8 cellular contexts compared by ENCODE assay signal in genomic region chr5:17219006-17219422, GRCh38. TPM values are rescaled to one million over a fixed set of nuclear protein-coding genes. Genes with fewer than 3 reads are reported as not detected.
DNase-seq lines count a peak whose midpoint lies in the region; ATAC-seq and TF ChIP-seq lines count a peak whose summit lies in the region.

No MANE protein-coding gene starts in this region.

- H3K9me3 ChIP-seq in CD4-positive, alpha-beta memory T cell (ENCODE audit: control insufficient read depth in 1 of 2, low read length in 2 of 2), result no peaks in the 10 kb centered on the region

- CTCF ChIA-PET in CD4-positive, alpha-beta memory T cell (lab: Charles Lee; ENCODE audit: partially characterized antibody), result no interaction called here

- no peaks in the 10 kb centered on the region for H3K4me1 ChIP-seq in CD4-positive, alpha-beta memory T cell (ENCODE audit: insufficient read depth, low read length)

- peaks cover 0 to 3% of the 10 kb centered on the region in 2 donors for H3K36me3 Mint-ChIP-seq in CD4-positive, alpha-beta memory T cell
- H3K36me3 Mint-ChIP-seq in central memory CD8-positive, alpha-beta T cell (ENCODE audit: insufficient read depth), result peaks cover 1% of the 10 kb centered on the region
- H3K36me3 Mint-ChIP-seq in mesothelial cell of epicardium, result peaks cover 4% of the 10 kb centered on the region

- peaks cover 0 to 10% (median 0%) of the 10 kb centered on the region in 8 donors for H3K9me3 Mint-ChIP-seq in CD4-positive, alpha-beta memory T cell
- no peaks in the 10 kb centered on the region for H3K9me3 Mint-ChIP-seq in central memory CD8-positive, alpha-beta T cell
- no peaks in the 10 kb centered on the region for H3K9me3 Mint-ChIP-seq in mesothelial cell of epicardium

- peaks cover 6 to 13% (median 10%) of the 10 kb centered on the region in 4 donors for H3K4me1 Mint-ChIP-seq in CD4-positive, alpha-beta memory T cell
- H3K4me1 Mint-ChIP-seq in central memory CD8-positive, alpha-beta T cell, result no peaks in the 10 kb centered on the region
- H3K4me1 Mint-ChIP-seq in mesothelial cell of epicardium, result peaks cover 57% of the 10 kb centered on the region

- peaks cover 20 to 26% of the 10 kb centered on the region in 2 donors for H3K27me3 Mint-ChIP-seq in CD4-positive, alpha-beta memory T cell
- peaks cover 23% of the 10 kb centered on the region for H3K27me3 Mint-ChIP-seq in central memory CD8-positive, alpha-beta T cell
- H3K27me3 Mint-ChIP-seq in mesothelial cell of epicardium (ENCODE audit: low read depth), result no peaks in the 10 kb centered on the region

- ATAC-seq in GM19455 (IDR thresholded peaks at IDR 0.05; ENCODE audit: unreplicated experiment), result peak; percentile 15
- no peak for ATAC-seq in central memory CD8-positive, alpha-beta T cell (replicated peaks; ENCODE audit: extremely low read depth, poor library complexity, severe bottlenecking)

- in situ Hi-C loops in KBM-7 (cut with MboI; ENCODE audit: low pct_unique_long_range_greater_than_20kb, low sequenced_read_pairs), result loop anchor here (25.0 kb wide), 1 partner anchor 1068 kb away; no protein-coding TSS in a partner anchor

- H3K4me3 ChIP-seq in CD4-positive, alpha-beta memory T cell (ENCODE audit: low read length in 2 of 2), result no peak overlapping the region

- intact Hi-C loops in CD4-positive, alpha-beta memory T cell (cut with micrococcal nuclease), result loop anchor here (5.0 kb wide), 1 partner anchor 1478 kb away; no protein-coding TSS in a partner anchor

- DNase-seq in CD4-positive, alpha-beta memory T cell, result no peak
- peak; percentile 57 for DNase-seq in NCI-H1417 treated with DMSO at 0.1 percent for 48 hours (lab: John Stamatoyannopoulos, UW)
- DNase-seq in central memory CD8-positive, alpha-beta T cell (ENCODE audit: low spot score in 2 of 2), result no peak
- peak; percentile 38 to 65 for DNase-seq in mesothelial cell of epicardium (ENCODE audit: low spot score in 2 of 2, unreplicated experiment in 2 of 2)
- DNase-seq in activated gamma-delta T cell (lab: John Stamatoyannopoulos, UW), result no peak
- no peak for DNase-seq in A172 (ENCODE audit: low spot score)
- no peak for DNase-seq in KBM-7

- no peak for TF ChIP-seq CTCF in mesothelial cell of epicardium (IDR thresholded peaks at IDR 0.05; ENCODE audit: unreplicated experiment)

- no peak overlapping the region for H3K27ac ChIP-seq in CD4-positive, alpha-beta memory T cell (ENCODE audit: low read depth, low read length)

- H3K36me3 ChIP-seq in CD4-positive, alpha-beta memory T cell (ENCODE audit: insufficient read depth, low read length), result no peaks in the 10 kb centered on the region

- peak overlapping the region in 7 of 8 donors; percentile 40 to 77 (median 64) for H3K4me3 Mint-ChIP-seq in CD4-positive, alpha-beta memory T cell
- peak overlapping the region; percentile 48 for H3K4me3 Mint-ChIP-seq in central memory CD8-positive, alpha-beta T cell
- peak overlapping the region; percentile 93 for H3K4me3 Mint-ChIP-seq in mesothelial cell of epicardium

- POLR2A ChIA-PET in CD4-positive, alpha-beta memory T cell (lab: Charles Lee; ENCODE audit: partially characterized antibody), result no interaction called here

- no peaks in the 10 kb centered on the region for H3K27me3 ChIP-seq in CD4-positive, alpha-beta memory T cell (ENCODE audit: insufficient read depth, low read length)

- H3K27ac Mint-ChIP-seq in CD4-positive, alpha-beta memory T cell, result peak overlapping the region in 2 of 7 donors; percentile 19 to 35
- no peak overlapping the region for H3K27ac Mint-ChIP-seq in central memory CD8-positive, alpha-beta T cell (ENCODE audit: low read depth)
- H3K27ac Mint-ChIP-seq in mesothelial cell of epicardium, result peak overlapping the region; percentile 96

RNA-seq across cellular contexts. Expression of gene BASP1, which starts 1.6 kb away (rescaled TPM):
- total RNA-seq in CD4-positive, alpha-beta memory T cell, result under 1 TPM; 0.69 to 0.90 TPM
- under 1 TPM; 0.10 to 0.78 TPM for polyA plus RNA-seq in CD4-positive, alpha-beta memory T cell
- 137 to 144 TPM (median 140 TPM) in 3 replicates for total RNA-seq in mesothelial cell of epicardium
- total RNA-seq in A172 (2014; rRNA removed; shearing (Covaris generic)), result 49.2 and 72.9 TPM in 2 replicates

Comparison
In these comparisons a context has a peak if more than half of its experiments do, and no peak if none do; other contexts are left out.
1. DNase-seq: peak in NCI-H1417 treated with DMSO at 0.1 percent for 48 hours (single experiment) and mesothelial cell of epicardium (2 of 2); none in CD4-positive, alpha-beta memory T cell (0 of 5), central memory CD8-positive, alpha-beta T cell (0 of 2), activated gamma-delta T cell (single experiment), A172 (single experiment) and KBM-7 (single experiment).
2. RNA of gene BASP1, which starts 1.6 kb away (total RNA-seq): 137 to 144 TPM in mesothelial cell of epicardium and 49.2 to 72.9 TPM in A172; 0.69 to 0.90 TPM in CD4-positive, alpha-beta memory T cell; every median in the first group is over 10 times any median in the second.
3. Peak in every context shown above with its lines, with median percentiles within 50 percentile points of each other: H3K4me3 Mint-ChIP-seq.